Comparison of ENCODE assay signal across 10 cellular contexts in the genomic region with DNA sequence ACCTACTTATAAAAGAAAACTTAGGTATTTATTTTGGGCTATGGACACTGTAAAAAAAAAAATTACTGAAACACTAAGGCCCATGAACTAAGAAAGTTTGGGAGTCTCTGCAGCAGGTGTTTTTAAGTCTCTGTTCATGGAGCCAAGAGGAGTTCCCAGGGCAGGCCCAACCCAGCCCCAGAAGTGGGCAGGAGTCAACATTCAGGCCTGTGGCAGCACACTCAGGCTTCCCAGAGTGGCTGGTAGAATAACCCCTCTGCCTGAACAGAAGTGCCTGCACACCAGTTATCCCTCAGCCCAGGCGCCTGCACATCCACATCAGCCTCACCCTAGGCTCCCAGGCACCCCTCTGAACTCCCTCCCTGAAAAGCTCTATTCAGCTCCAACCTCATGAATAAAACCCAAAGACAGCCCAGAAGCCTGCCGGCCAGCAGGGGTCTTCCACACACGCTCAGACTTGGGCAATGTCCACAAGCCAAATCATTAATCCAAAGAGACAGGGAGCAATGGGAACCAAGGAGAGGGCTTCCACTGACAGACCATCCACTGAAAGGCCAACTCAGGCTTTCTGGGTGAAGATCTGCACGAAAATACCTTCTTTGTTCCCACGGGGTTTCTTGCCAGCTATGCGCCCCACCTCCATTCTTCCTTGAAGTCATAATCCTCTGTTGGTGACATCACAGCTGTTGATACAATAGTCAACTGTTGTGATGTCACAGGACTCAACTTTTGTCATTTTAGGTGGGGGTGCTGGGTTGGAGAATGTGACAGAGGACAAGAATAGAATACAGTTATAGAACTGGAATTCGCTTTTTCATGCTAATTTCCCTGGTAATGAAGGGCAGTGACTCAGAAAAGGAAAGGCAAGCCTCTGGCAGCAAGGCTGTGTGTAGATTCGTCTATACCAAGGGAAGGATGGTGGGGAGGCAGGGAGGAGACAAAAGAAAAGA.
DNase-seq lines count a peak whose midpoint lies in the region; ATAC-seq and TF ChIP-seq lines count a peak whose summit lies in the region.
"Had no signal": no experiment of that assay in that cellular context is flagged by ENCODE, and none has a peak within 500 bp of the region (broad histone marks: within the 10 kb centered on the region; RNA-seq: fewer than 3 reads in every experiment).

No MANE protein-coding gene starts in this region.

- no peaks in the 10 kb centered on the region for H3K4me1 Mint-ChIP-seq in T-cell
- H3K4me1 Mint-ChIP-seq: stimulated activated effector memory CD8-positive, alpha-beta T cell treated with anti-CD3 and anti-CD28 coated beads, Interleukin-12 subunit alpha, Interleukin-12 subunit beta, amount 100 ng/mL, for 72 hours had no signal

- no peak for TF ChIP-seq POLR2A in breast epithelium (IDR thresholded peaks at IDR 0.05)
- TF ChIP-seq POLR2A in right lobe of liver (IDR thresholded peaks at IDR 0.05), result no peak
- TF ChIP-seq POLR2A in spleen (IDR thresholded peaks at IDR 0.05), result no peak

- H3K36me3 Mint-ChIP-seq in T-cell, result no peaks in the 10 kb centered on the region
- H3K36me3 Mint-ChIP-seq: stimulated activated effector memory CD8-positive, alpha-beta T cell treated with anti-CD3 and anti-CD28 coated beads, Interleukin-12 subunit alpha, Interleukin-12 subunit beta, amount 100 ng/mL, for 72 hours had no signal

- no peak overlapping the region for H3K4me3 Mint-ChIP-seq in T-cell
- H3K4me3 Mint-ChIP-seq: dendritic cell treated with granulocyte-macrophage colony-stimulating factor and Interleukin-4, amounts not matched to agents 40 ng/mL and 50 ng/mL, for 4 days; stimulated activated effector memory CD8-positive, alpha-beta T cell treated with anti-CD3 and anti-CD28 coated beads, Interleukin-12 subunit alpha, Interleukin-12 subunit beta, amount 100 ng/mL, for 72 hours had no signal

- POLR2A ChIA-PET in T-cell (lab: Charles Lee), result no interaction called here

- intact Hi-C loops in breast epithelium (cut with DNase I; ENCODE audit: low total_unique reads), result no loop called here
- intact Hi-C loops in right lobe of liver (cut with DNase I), result no loop called here
- intact Hi-C loops in spleen (cut with DNase I; ENCODE audit: low total_unique reads), result no loop called here

- 75% methylated on average over 6 of the region's 8 CpGs for WGBS in right lobe of liver (ENCODE audit: insufficient coverage, low coverage, low lambda C conversion rate, missing lambda C conversion rate)
- WGBS in spleen, 5 donors, result 70 to 80% (median 77%) methylated on average over 7 to 8 of the region's 8 CpGs

- H3K27ac Mint-ChIP-seq in T-cell, result no peak overlapping the region
- H3K27ac Mint-ChIP-seq: dendritic cell treated with granulocyte-macrophage colony-stimulating factor and Interleukin-4, amounts not matched to agents 40 ng/mL and 50 ng/mL, for 4 days; stimulated activated effector memory CD8-positive, alpha-beta T cell treated with anti-CD3 and anti-CD28 coated beads, Interleukin-12 subunit alpha, Interleukin-12 subunit beta, amount 100 ng/mL, for 72 hours had no signal

- peaks cover 0 to 6% of the 10 kb centered on the region in 2 donors for H3K27me3 Mint-ChIP-seq in T-cell

- CTCF ChIA-PET in T-cell (lab: Charles Lee), result no interaction called here

- H3K9me3 Mint-ChIP-seq in T-cell, result no peaks in the 10 kb centered on the region
- H3K9me3 Mint-ChIP-seq: dendritic cell treated with granulocyte-macrophage colony-stimulating factor and Interleukin-4, amounts not matched to agents 40 ng/mL and 50 ng/mL, for 4 days; stimulated activated effector memory CD8-positive, alpha-beta T cell treated with anti-CD3 and anti-CD28 coated beads, Interleukin-12 subunit alpha, Interleukin-12 subunit beta, amount 100 ng/mL, for 72 hours had no signal

- no peaks in the 10 kb centered on the region for H3K4me1 ChIP-seq in breast epithelium
- H3K4me1 ChIP-seq in right lobe of liver, result peaks cover 0 to 8% (median 2%) of the 10 kb centered on the region in 4 donors
- H3K4me1 ChIP-seq in spleen, result peaks cover 5 to 73% (median 26%) of the 10 kb centered on the region in 6 donors

- no peaks in the 10 kb centered on the region for H3K36me3 ChIP-seq in breast epithelium
- no peaks in the 10 kb centered on the region for H3K36me3 ChIP-seq in right lobe of liver
- H3K36me3 ChIP-seq in spleen, result no peaks in the 10 kb centered on the region

- TF ChIP-seq CTCF in breast epithelium (IDR thresholded peaks at IDR 0.05) (no peak), right lobe of liver (IDR thresholded peaks at IDR 0.05) (no peak), spleen (IDR thresholded peaks at IDR 0.05 in 8 of 11, conservative IDR thresholded peaks at IDR 0.05 in 3 of 11) (no peak)

- DNase-seq in HT1080 (ENCODE audit: low read depth) (peak; percentile 60), breast epithelium (ENCODE audit: low spot score in 2 of 2) (no peak), right lobe of liver (no peak), spleen (no peak), NCI-H1105 treated with DMSO at 0.1 percent for 48 hours (lab: John Stamatoyannopoulos, UW) (no peak), NCI-H1436 treated with DMSO at 0.1 percent for 48 hours (lab: John Stamatoyannopoulos, UW) (no peak), T-cell (no peak)
- no peak for DNase-seq in stimulated activated CD4-positive, alpha-beta T cell treated with anti-CD3 and anti-CD28 coated beads, Interleukin-4, amount 100 ng/mL, for 1 hour

- H3K9me3 ChIP-seq in breast epithelium, result no peaks in the 10 kb centered on the region
- H3K9me3 ChIP-seq in right lobe of liver, result no peaks in the 10 kb centered on the region
- H3K9me3 ChIP-seq in spleen, result no peaks in the 10 kb centered on the region

- no peaks in the 10 kb centered on the region for H3K27me3 ChIP-seq in breast epithelium
- no peaks in the 10 kb centered on the region for H3K27me3 ChIP-seq in right lobe of liver
- H3K27me3 ChIP-seq in spleen (replicated peaks in 1 of 7), result no peaks in the 10 kb centered on the region

- ATAC-seq in right lobe of liver, result peak in 2 of 4 donors; percentile 9 to 34
- ATAC-seq in T-cell (replicated peaks in 1 of 4), result no peak
- ATAC-seq: stimulated activated effector memory CD8-positive, alpha-beta T cell treated with anti-CD3 and anti-CD28 coated beads, Interleukin-12 subunit alpha, Interleukin-12 subunit beta, amount 100 ng/mL, for 72 hours had no signal

- H3K4me3 ChIP-seq in breast epithelium (no peak overlapping the region), right lobe of liver (no peak overlapping the region), spleen (no peak overlapping the region)

- H3K27ac ChIP-seq in breast epithelium (peak overlapping the region; percentile 83 to 88), right lobe of liver (peak overlapping the region in 2 of 3 donors; percentile 2 to 29), spleen (peak overlapping the region; percentile 48 to 82 (median 70))

Comparison
In these comparisons a context has a peak if more than half of its experiments do, and no peak if none do; other contexts are left out.
1. H3K27ac ChIP-seq: peak in every context shown above with its lines; median percentile 86 in breast epithelium; 70 in spleen; 16 in right lobe of liver.